In the genomic region with DNA sequence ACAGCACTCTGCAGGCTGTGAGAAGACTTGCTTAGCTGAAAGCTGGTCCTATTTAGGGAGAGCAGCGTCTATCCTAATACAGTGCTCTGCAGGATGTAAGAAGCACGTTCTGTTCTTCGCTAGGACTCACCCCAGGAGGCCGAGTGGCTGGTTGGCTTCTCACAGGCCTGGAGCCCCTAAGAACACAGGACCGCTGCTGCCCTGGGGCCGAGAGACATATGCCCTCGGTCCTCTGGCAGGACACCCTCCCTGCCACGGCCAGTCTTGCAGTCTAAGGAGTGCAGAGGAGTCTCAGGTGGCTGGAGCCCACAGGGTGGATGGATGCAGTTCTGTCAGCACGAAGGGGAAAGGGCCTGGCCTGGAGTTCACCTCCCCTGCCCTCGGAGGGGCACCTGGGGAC, we compare ENCODE assay signal across 24 cellular contexts.
DNase-seq lines count a peak whose midpoint lies in the region; ATAC-seq and TF ChIP-seq lines count a peak whose summit lies in the region.
"Had no signal": no experiment of that assay in that cellular context is flagged by ENCODE, and none has a peak within 500 bp of the region (broad histone marks: within the 10 kb centered on the region; RNA-seq: fewer than 3 reads in every experiment).

No MANE protein-coding gene starts in this region.

- H3K4me1 ChIP-seq in NT2/D1 (ENCODE audit: insufficient read depth, insufficient read length) = peaks cover 13% of the 10 kb centered on the region
- peaks cover 65% of the 10 kb centered on the region for H3K4me1 ChIP-seq in testis
- peaks cover 5 to 10% of the 10 kb centered on the region in 2 donors for H3K4me1 ChIP-seq in thyroid gland
- H3K4me1 ChIP-seq: lower lobe of right lung had no signal

- no peaks in the 10 kb centered on the region for H3K9me3 ChIP-seq in NT2/D1 (ENCODE audit: insufficient read depth, low read length)
- no peaks in the 10 kb centered on the region for H3K9me3 ChIP-seq in testis
- no peaks in the 10 kb centered on the region for H3K9me3 ChIP-seq in thyroid gland
- H3K9me3 ChIP-seq: lower lobe of right lung, mucosa of descending colon had no signal

- TF ChIP-seq POLR2A in testis (IDR thresholded peaks at IDR 0.05) (no peak), thyroid gland (IDR thresholded peaks at IDR 0.05) (no peak)

- H3K9me3 Mint-ChIP-seq in nephron = no peaks in the 10 kb centered on the region
- H3K9me3 Mint-ChIP-seq: activated CD8-positive, alpha-beta T cell treated with anti-CD3 and anti-CD28 coated beads for 36 hours; activated naive CD8-positive, alpha-beta T cell treated with anti-CD3 and anti-CD28 coated beads for 36 hours; activated T-helper 2 cell treated with anti-CD3 and anti-CD28 coated beads, Interferon-gamma antibody, Interleukin-2, Interleukin-4, amounts not matched to agents 10 μg/mL and 5 μg/mL and 100 μg/mL, durations not matched to agents 14 hours and 24 hours and 36 hours had no signal

- no peaks in the 10 kb centered on the region for H3K36me3 Mint-ChIP-seq in nephron (ENCODE audit: low read depth)
- H3K36me3 Mint-ChIP-seq: activated naive CD8-positive, alpha-beta T cell treated with anti-CD3 and anti-CD28 coated beads for 36 hours had no signal

- TF ChIP-seq CTCF in nephron (IDR thresholded peaks at IDR 0.05; ENCODE audit: unreplicated experiment in 3 of 3) = no peak
- TF ChIP-seq CTCF in testis (IDR thresholded peaks at IDR 0.05) = no peak
- TF ChIP-seq CTCF in thyroid gland (IDR thresholded peaks at IDR 0.05) = no peak

- peaks cover 7% of the 10 kb centered on the region for H3K27me3 Mint-ChIP-seq in nephron (ENCODE audit: low read depth)
- H3K27me3 Mint-ChIP-seq: activated CD8-positive, alpha-beta T cell treated with anti-CD3 and anti-CD28 coated beads for 36 hours had no signal

- peak overlapping the region; percentile 18 for H3K9ac ChIP-seq in NT2/D1 (ENCODE audit: insufficient read length, low read depth)

- H3K4me3 Mint-ChIP-seq in nephron = no peak overlapping the region
- H3K4me3 Mint-ChIP-seq: activated CD8-positive, alpha-beta T cell treated with anti-CD3 and anti-CD28 coated beads for 36 hours; activated naive CD8-positive, alpha-beta T cell treated with anti-CD3 and anti-CD28 coated beads for 36 hours had no signal

- H3K4me1 Mint-ChIP-seq in nephron = peaks cover 54% of the 10 kb centered on the region

- peak overlapping the region; percentile 42 to 72 (median 59) for H3K27ac Mint-ChIP-seq in nephron
- H3K27ac Mint-ChIP-seq: activated CD8-positive, alpha-beta T cell treated with anti-CD3 and anti-CD28 coated beads for 36 hours; activated naive CD8-positive, alpha-beta T cell treated with anti-CD3 and anti-CD28 coated beads for 36 hours; activated T-helper 2 cell treated with anti-CD3 and anti-CD28 coated beads, Interferon-gamma antibody, Interleukin-2, Interleukin-4, amounts not matched to agents 10 μg/mL and 5 μg/mL and 100 μg/mL, durations not matched to agents 14 hours and 24 hours and 36 hours had no signal

- no peak for ATAC-seq in HG03469 (IDR thresholded peaks at IDR 0.05; ENCODE audit: unreplicated experiment)
- ATAC-seq: activated CD8-positive, alpha-beta T cell treated with anti-CD3 and anti-CD28 coated beads for 36 hours; mucosa of descending colon had no signal

- no peak for DNase-seq in NT2/D1 (ENCODE audit: low read depth, low spot score)
- no peak for DNase-seq in testis
- no peak for DNase-seq in epidermal melanocyte (ENCODE audit: insufficient read length, low spot score)
- DNase-seq in thyroid gland = no peak
- DNase-seq: activated CD4-positive, alpha-beta T cell treated with anti-CD3 and anti-CD28 coated beads for 1 hour; activated CD8-positive, alpha-beta T cell treated with anti-CD3 and anti-CD28 coated beads for 36 hours; activated naive CD8-positive, alpha-beta T cell treated with anti-CD3 and anti-CD28 coated beads for 36 hours; C1 segment of cervical spinal cord; central memory CD4-positive, alpha-beta T cell; COR-L47; DMS53; Kasumi-1; lower lobe of right lung; mucosa of descending colon; MV-4-11; NCI-H1436 treated with DMSO at 0.1 percent for 48 hours; NCI-H510A; OCI-M1; stimulated activated naive CD4-positive, alpha-beta T cell treated with Interleukin-2 at 50 U/mL for 16 hours; trophoblast cell had no signal

- no peak overlapping the region for H3K4me3 ChIP-seq in NT2/D1 (ENCODE audit: insufficient read length, low read depth)
- H3K4me3 ChIP-seq in testis = no peak overlapping the region
- H3K4me3 ChIP-seq in thyroid gland (replicated peaks in 1 of 3) = no peak overlapping the region
- H3K4me3 ChIP-seq: lower lobe of right lung, mucosa of descending colon had no signal

- H3K27ac ChIP-seq in cingulate gyrus (ENCODE audit: low read depth, low read length) = peak overlapping the region; percentile 39
- peak overlapping the region; percentile 75 to 82 for H3K27ac ChIP-seq in testis
- H3K27ac ChIP-seq in thyroid gland = no peak overlapping the region
- H3K27ac ChIP-seq: lower lobe of right lung had no signal

- WGBS in testis, 2 donors = 48 to 70% methylated on average over 6 to 10 of the region's 10 CpGs
- WGBS in thyroid gland, 2 donors = 87 to 92% methylated on average over 7 to 10 of the region's 10 CpGs

- H3K36me3 ChIP-seq in NT2/D1 (ENCODE audit: insufficient read depth, insufficient read length, low read length) (no peaks in the 10 kb centered on the region), testis (ENCODE audit: low read depth, missing control alignments) (no peaks in the 10 kb centered on the region), thyroid gland (no peaks in the 10 kb centered on the region)
- H3K36me3 ChIP-seq: lower lobe of right lung had no signal

- intact Hi-C loops in testis (cut with DNase I; ENCODE audit: low total_unique reads) (no loop called here), thyroid gland (cut with DNase I) (loop anchor here (5.0 kb wide), 1 partner anchor 165 kb away; no protein-coding TSS in a partner anchor)

- H3K27me3 ChIP-seq in NT2/D1 (ENCODE audit: insufficient read depth, insufficient read length) = no peaks in the 10 kb centered on the region
- H3K27me3 ChIP-seq in testis = no peaks in the 10 kb centered on the region
- H3K27me3 ChIP-seq in thyroid gland = no peaks in the 10 kb centered on the region

Comparison
In these comparisons a context has a peak if more than half of its experiments do, and no peak if none do; other contexts are left out.
1. H3K27ac ChIP-seq: peak in cingulate gyrus (single experiment) and testis (2 of 2); none in thyroid gland (0 of 3).